In the genomic region with DNA sequence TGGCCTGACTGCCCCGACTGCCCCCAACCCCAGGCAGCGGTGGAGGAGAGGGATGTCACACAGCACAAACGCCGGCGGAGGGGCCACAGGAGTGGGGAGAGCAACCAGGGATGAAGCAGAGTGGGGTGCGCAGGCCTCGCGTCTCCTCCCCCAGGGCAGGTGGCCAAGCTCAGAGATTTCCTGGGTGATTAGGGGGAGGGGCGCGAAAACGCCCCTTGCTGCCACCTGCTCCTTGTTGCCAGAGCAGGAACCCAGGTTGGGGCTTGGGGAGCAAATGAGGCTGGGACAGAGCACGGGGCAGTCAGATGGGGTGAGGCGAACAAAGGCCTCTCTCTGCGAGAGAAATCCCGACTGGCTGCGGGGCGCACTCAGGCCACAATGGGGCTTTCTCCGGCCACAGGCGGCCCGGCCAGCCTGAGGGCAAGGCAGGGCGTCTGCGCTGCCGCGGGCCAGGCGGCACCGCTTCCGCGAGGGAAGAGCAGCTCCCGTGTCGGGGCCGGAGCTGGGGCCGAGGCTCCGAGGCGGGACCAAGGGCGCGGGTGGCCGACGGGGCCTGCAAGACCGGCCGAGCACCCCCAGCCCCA, we compare ENCODE assay signal across 9 cellular contexts. TPM values are rescaled to one million over a fixed set of nuclear protein-coding genes. Genes with fewer than 3 reads are reported as not detected.
DNase-seq lines count a peak whose midpoint lies in the region; ATAC-seq and TF ChIP-seq lines count a peak whose summit lies in the region.
"Had no signal": no experiment of that assay in that cellular context is flagged by ENCODE, and none has a peak within 500 bp of the region (broad histone marks: within the 10 kb centered on the region; RNA-seq: fewer than 3 reads in every experiment).

No MANE protein-coding gene starts in this region.

- peak overlapping the region; percentile 90 for H3K27ac Mint-ChIP-seq in activated T-helper 17 cell treated with anti-CD3 and anti-CD28 coated beads, Interleukin-2, amount 50 U/mL, for 72 hours

- H3K36me3 Mint-ChIP-seq in activated T-helper 17 cell treated with anti-CD3 and anti-CD28 coated beads, Interleukin-2, amount 50 U/mL, for 72 hours (ENCODE audit: low read depth): no peaks in the 10 kb centered on the region
- H3K36me3 Mint-ChIP-seq: activated naive CD4-positive, alpha-beta T cell treated with anti-CD3 and anti-CD28 coated beads, Interleukin-2, amount 50 U/mL, for 72 hours had no signal

- H3K4me1 ChIP-seq in parathyroid adenoma: peaks cover 23% of the 10 kb centered on the region

- H3K4me1 Mint-ChIP-seq in activated T-helper 17 cell treated with anti-CD3 and anti-CD28 coated beads, Interleukin-2, amount 50 U/mL, for 72 hours: peaks cover 4% of the 10 kb centered on the region

- H3K27ac ChIP-seq in parathyroid adenoma: peak overlapping the region; percentile 100

- peaks cover 5% of the 10 kb centered on the region for H3K79me2 ChIP-seq in parathyroid adenoma

- DNase-seq in GM12864 (ENCODE audit: low read depth): no peak
- DNase-seq in NCI-H1092 (lab: John Stamatoyannopoulos, UW): peak; percentile 47
- peak; percentile 76 for DNase-seq in Right ventricle myocardium inferior (ENCODE audit: missing footprints)
- DNase-seq in MV-4-11 (lab: John Stamatoyannopoulos, UW): no peak
- no peak for DNase-seq in islet precursor cell

- peak overlapping the region; percentile 59 for H3K4me3 Mint-ChIP-seq in activated T-helper 17 cell treated with anti-CD3 and anti-CD28 coated beads, Interleukin-2, amount 50 U/mL, for 72 hours

- H3K27me3 ChIP-seq in parathyroid adenoma (ENCODE audit: control insufficient read depth, insufficient read depth, low read length): no peaks in the 10 kb centered on the region

- ATAC-seq in GM21717 (IDR thresholded peaks at IDR 0.05; ENCODE audit: unreplicated experiment) (peak; percentile 30), Right ventricle myocardium inferior (no peak)
- peak; percentile 61 for ATAC-seq in activated T-helper 17 cell treated with anti-CD3 and anti-CD28 coated beads, Interleukin-2, amount 50 U/mL, for 72 hours (replicated peaks)

- H3K4me3 ChIP-seq in GM12864 (ENCODE audit: low read depth, low read length): peak overlapping the region; percentile 60
- H3K4me3 ChIP-seq in parathyroid adenoma (ENCODE audit: low read depth, low read length): peak overlapping the region; percentile 81

- peak overlapping the region; percentile 98 for H3K4me2 ChIP-seq in parathyroid adenoma (ENCODE audit: low read length)

- no peaks in the 10 kb centered on the region for H3K9me3 ChIP-seq in parathyroid adenoma (ENCODE audit: control insufficient read depth, low read length)

- no peaks in the 10 kb centered on the region for H3K27me3 Mint-ChIP-seq in activated T-helper 17 cell treated with anti-CD3 and anti-CD28 coated beads, Interleukin-2, amount 50 U/mL, for 72 hours

- peak overlapping the region; percentile 97 for H2AFZ ChIP-seq in parathyroid adenoma

- no peaks in the 10 kb centered on the region for H3K9me3 Mint-ChIP-seq in activated T-helper 17 cell treated with anti-CD3 and anti-CD28 coated beads, Interleukin-2, amount 50 U/mL, for 72 hours
- H3K9me3 Mint-ChIP-seq: activated naive CD4-positive, alpha-beta T cell treated with anti-CD3 and anti-CD28 coated beads, Interleukin-2, amount 50 U/mL, for 72 hours had no signal

- TF ChIP-seq CTCF in GM12864 (IDR thresholded peaks at IDR 0.05; ENCODE audit: low read depth, low read length, missing control alignments) (no peak), parathyroid adenoma (IDR thresholded peaks at IDR 0.05) (no peak)

- H3K9ac ChIP-seq in parathyroid adenoma: peak overlapping the region; percentile 99

- intact Hi-C loops in Right ventricle myocardium inferior (cut with DNase I): loop anchor here (5.0 kb wide), 1 partner anchor 87 kb away; no protein-coding TSS in a partner anchor

- H3K36me3 ChIP-seq in parathyroid adenoma (ENCODE audit: control insufficient read depth, insufficient read depth, low read length): no peaks in the 10 kb centered on the region

RNA-seq across cellular contexts. Expression of gene TEX44, which starts 11.5 kb away (rescaled TPM):
- not detected for total RNA-seq in activated T-helper 17 cell treated with anti-CD3 and anti-CD28 coated beads, Interleukin-2, amount 50 U/mL, for 72 hours
- not detected for total RNA-seq in Right ventricle myocardium inferior
- total RNA-seq: activated naive CD4-positive, alpha-beta T cell treated with anti-CD3 and anti-CD28 coated beads, Interleukin-2, amount 50 U/mL, for 72 hours had no signal

Comparison
In these comparisons a context has a peak if more than half of its experiments do, and no peak if none do; other contexts are left out.
1. DNase-seq: peak in NCI-H1092 (single experiment) and Right ventricle myocardium inferior (single experiment); none in GM12864 (single experiment), MV-4-11 (single experiment) and islet precursor cell (single experiment).